Comparison of ENCODE assay signal across 18 cellular contexts in the genomic region with DNA sequence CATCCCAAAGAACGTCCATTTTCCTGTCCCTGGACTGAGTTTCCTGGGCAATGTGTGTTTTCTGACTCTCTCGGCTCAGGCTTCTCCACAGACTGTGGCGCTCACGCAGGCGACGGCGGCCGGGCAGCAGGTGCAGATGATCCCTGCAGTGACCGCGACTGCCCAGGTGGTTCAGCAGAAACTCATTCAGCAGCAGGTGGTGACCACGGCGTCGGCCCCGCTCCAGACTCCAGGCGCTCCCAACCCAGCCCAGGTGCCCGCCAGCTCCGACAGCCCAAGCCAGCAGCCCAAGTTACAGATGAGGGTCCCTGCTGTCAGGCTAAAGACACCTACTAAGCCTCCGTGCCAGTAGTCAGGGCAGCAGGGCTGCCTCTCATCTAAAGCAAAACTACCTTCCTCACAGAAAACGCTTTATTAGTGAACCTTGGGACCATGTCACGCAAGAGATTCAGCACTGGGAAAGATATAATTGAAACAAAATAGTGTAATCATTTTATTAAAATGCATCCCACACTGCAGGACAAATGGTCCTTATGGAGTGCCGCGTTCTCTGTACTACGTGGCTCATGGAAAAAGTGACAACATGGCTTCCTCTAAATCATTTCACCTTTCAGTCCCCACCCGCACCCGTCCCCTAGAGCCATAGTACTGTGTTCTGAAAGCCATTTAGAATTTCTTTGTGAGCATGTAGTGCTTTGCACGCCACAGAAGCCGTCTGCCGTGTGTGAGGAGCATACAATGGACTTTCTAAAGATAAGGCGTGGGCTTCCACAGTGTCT.
A peak's percentile ranks its signal among the peaks of the same experiment; 100 is the strongest.
DNase-seq lines count a peak whose midpoint lies in the region; ATAC-seq, FAIRE-seq and TF ChIP-seq lines count a peak whose summit lies in the region.
"Had no signal": no experiment of that assay in that cellular context is flagged by ENCODE, and none has a peak within 500 bp of the region (broad histone marks: within the 10 kb centered on the region; RNA-seq: fewer than 3 reads in every experiment).

No MANE protein-coding gene starts in this region.

- H3K9me3 Mint-ChIP-seq in astrocyte (ENCODE audit: unreplicated experiment) = no peaks in the 10 kb centered on the region
- H3K9me3 Mint-ChIP-seq in nephron progenitor cell = no peaks in the 10 kb centered on the region
- H3K9me3 Mint-ChIP-seq: CD8-positive, alpha-beta memory T cell; GM23338 had no signal

- H3K9me3 ChIP-seq in AG04450 (ENCODE audit: control insufficient read depth, insufficient read depth, low read length) = no peaks in the 10 kb centered on the region; the same call in 1 of the 2 replicates
- H3K9me3 ChIP-seq in astrocyte (ENCODE audit: insufficient read depth, low read depth, low read length) = no peaks in the 10 kb centered on the region
- H3K9me3 ChIP-seq: BLaER1 treated with 17β-estradiol and CSF1 and Interleukin-3, amounts not matched to agents 10 nM and 100 nM had no signal

- H3K27me3 ChIP-seq in AG04450 (ENCODE audit: control insufficient read depth, insufficient read depth, low read length) (no peaks in the 10 kb centered on the region), astrocyte (ENCODE audit: insufficient read depth, low read length) (no peaks in the 10 kb centered on the region)
- H3K27me3 ChIP-seq: BLaER1 treated with 17β-estradiol and CSF1 and Interleukin-3, amounts not matched to agents 10 nM and 100 nM had no signal

- H3K36me3 ChIP-seq in astrocyte (ENCODE audit: insufficient read depth, low read length) = peaks cover 22% of the 10 kb centered on the region

- H3K9ac ChIP-seq in astrocyte (ENCODE audit: low read length) = no peak overlapping the region
- H3K9ac ChIP-seq: BLaER1 treated with 17β-estradiol and CSF1 and Interleukin-3, amounts not matched to agents 10 nM and 100 nM had no signal

- H3K4me2 ChIP-seq in astrocyte (ENCODE audit: low read length) = peak overlapping the region; percentile 46
- H3K4me2 ChIP-seq: BLaER1 treated with 17β-estradiol and CSF1 and Interleukin-3, amounts not matched to agents 10 nM and 100 nM; GM23338 had no signal

- no peak for TF ChIP-seq CTCF in AG04450 (IDR thresholded peaks at IDR 0.05; ENCODE audit: low read depth, low read length)
- no peak for TF ChIP-seq CTCF in astrocyte (IDR thresholded peaks at IDR 0.05; ENCODE audit: insufficient read depth, low read depth, low read length)
- TF ChIP-seq CTCF in nephron progenitor cell (IDR thresholded peaks at IDR 0.05) = no peak

- peak overlapping the region; percentile 33 for H3K27ac ChIP-seq in AG04450 (ENCODE audit: low read depth, low read length)
- no peak overlapping the region for H3K27ac ChIP-seq in astrocyte (ENCODE audit: low read depth, low read length)
- H3K27ac ChIP-seq: BLaER1 treated with 17β-estradiol and CSF1 and Interleukin-3, amounts not matched to agents 10 nM and 100 nM had no signal

- no peak for ATAC-seq in activated CD4-positive, CD25-positive, alpha-beta regulatory T cell treated with anti-CD3 and anti-CD28 coated beads, Interleukin-2, amount 50 U/mL, for 24 hours
- ATAC-seq: GM23338, HCT116, K562 had no signal

- H3K4me1 Mint-ChIP-seq in astrocyte (ENCODE audit: low read depth, unreplicated experiment) (peaks cover 2% of the 10 kb centered on the region), nephron progenitor cell (no peaks in the 10 kb centered on the region)
- H3K4me1 Mint-ChIP-seq: GM23338 had no signal

- in situ Hi-C loops in G401 (cut with HindIII; ENCODE audit: low sequenced_read_pairs) = no loop called here

- H3K4me3 Mint-ChIP-seq in astrocyte (ENCODE audit: unreplicated experiment) (no peak overlapping the region), nephron progenitor cell (no peak overlapping the region)
- H3K4me3 Mint-ChIP-seq: CD8-positive, alpha-beta memory T cell; GM23338 had no signal

- peaks cover 28% of the 10 kb centered on the region for H4K20me1 ChIP-seq in astrocyte (ENCODE audit: insufficient read depth, low read length)

- H3K27me3 Mint-ChIP-seq in astrocyte (ENCODE audit: low read depth, unreplicated experiment) (no peaks in the 10 kb centered on the region), nephron progenitor cell (ENCODE audit: low read depth, poor library complexity) (peaks cover 3% of the 10 kb centered on the region)

- H3K27ac Mint-ChIP-seq in astrocyte (ENCODE audit: unreplicated experiment) (no peak overlapping the region), nephron progenitor cell (peak overlapping the region; percentile 32)
- H3K27ac Mint-ChIP-seq: GM23338 had no signal

- H2AFZ ChIP-seq in astrocyte (ENCODE audit: low read depth, low read length) = no peak overlapping the region
- H2AFZ ChIP-seq: GM23338 had no signal

- no peaks in the 10 kb centered on the region for H3K79me2 ChIP-seq in astrocyte (ENCODE audit: insufficient read depth, low read length)

- POLR2A ChIA-PET in AG04450 (lab: Yijun Ruan, JAX) = no interaction called here

- H3K36me3 Mint-ChIP-seq in astrocyte (ENCODE audit: low read depth, unreplicated experiment) (peaks cover 13% of the 10 kb centered on the region), nephron progenitor cell (ENCODE audit: low read depth) (peaks cover 37% of the 10 kb centered on the region)

- no peak for DNase-seq in AG04450 (ENCODE audit: low read depth, low spot score)
- DNase-seq in G401 (ENCODE audit: low spot score) = peak; percentile 20
- no peak for DNase-seq in astrocyte (ENCODE audit: low read depth)
- no peak for DNase-seq in nephron progenitor cell
- DNase-seq in NAMALWA (ENCODE audit: low spot score) = no peak
- no peak for DNase-seq in OCI-M2 (lab: John Stamatoyannopoulos, UW; ENCODE audit: unreplicated experiment)
- DNase-seq: CD8-positive, alpha-beta memory T cell; GF-D8; NCI-H1694 treated with DMSO at 0.1 percent for 48 hours; NCI-H345; NCI-H526 had no signal

- FAIRE-seq in astrocyte (lab: Jason Lieb, UNC) = no peak
- FAIRE-seq: GM12891, GM18507, K562 had no signal

- H3K4me3 ChIP-seq in AG04450 (ENCODE audit: low read depth, low read length) (no peak overlapping the region), astrocyte (ENCODE audit: insufficient read depth, low read depth, low read length) (no peak overlapping the region)
- H3K4me3 ChIP-seq: BLaER1 treated with 17β-estradiol and CSF1 and Interleukin-3, amounts not matched to agents 10 nM and 100 nM; GM23338; K562 had no signal

- peaks cover 10% of the 10 kb centered on the region for H3K4me1 ChIP-seq in astrocyte (ENCODE audit: insufficient read depth, low read length)

- CTCF ChIA-PET in AG04450 (lab: Charles Lee) = no interaction called here
